Comparison of ENCODE assay signal across 2 cellular contexts in the genomic region with DNA sequence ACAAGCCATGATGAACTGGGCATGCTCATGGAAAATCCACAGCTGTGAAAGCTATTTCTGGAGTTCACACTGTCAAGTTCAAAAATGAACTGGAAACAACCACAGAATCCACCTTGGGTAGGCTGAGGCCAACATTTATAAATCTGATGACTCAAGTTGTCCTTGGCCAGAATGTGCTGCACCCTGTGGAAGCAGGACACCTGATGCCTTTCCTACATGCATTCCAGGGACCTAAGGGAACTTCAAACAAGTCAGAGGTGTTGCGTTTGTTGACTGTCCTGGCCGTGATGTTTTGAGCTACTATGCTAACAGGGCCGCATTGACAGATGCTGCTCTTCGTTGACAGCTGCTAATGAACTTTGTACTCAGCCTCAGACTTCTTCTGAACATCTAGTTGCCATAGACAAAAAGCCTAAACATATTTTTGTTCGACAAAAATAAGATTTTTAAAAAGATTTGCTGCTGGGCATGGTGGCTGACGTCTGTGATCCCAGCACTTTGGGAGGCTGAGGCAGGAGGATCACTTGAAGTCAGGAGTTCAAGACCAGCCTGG.
A peak's percentile ranks its signal among the peaks of the same experiment; 100 is the strongest.
TF ChIP-seq lines count a peak whose summit lies in the region.

No MANE protein-coding gene starts in this region.

TF ChIP-seq in K562, 482 proteins besides CTCF, POLR2A, EP300 and RAD21:
- TF ChIP-seq ZBTB7A (IDR thresholded peaks at IDR 0.05; ENCODE audit: borderline replicate concordance, control insufficient read depth, low read depth, low read length), result no peak
- peak in 1 of 2 experiments; percentile 47; a peak in 1 of 4 replicates for TF ChIP-seq NRF1 (conservative IDR thresholded peaks at IDR 0.05 in 1 of 2, IDR thresholded peaks at IDR 0.05 in 1 of 2)
- no peak for TF ChIP-seq STAT5B (CRISPR knock-in tag; IDR thresholded peaks at IDR 0.05)
- TF ChIP-seq GATAD2B (IDR thresholded peaks at IDR 0.05; ENCODE audit: borderline replicate concordance), result no peak
- no peak for TF ChIP-seq BRCA1 (IDR thresholded peaks at IDR 0.05)
- TF ChIP-seq BRCA1 (CRISPR knock-in tag; IDR thresholded peaks at IDR 0.05), result no peak
- TF ChIP-seq, protein P1, sequence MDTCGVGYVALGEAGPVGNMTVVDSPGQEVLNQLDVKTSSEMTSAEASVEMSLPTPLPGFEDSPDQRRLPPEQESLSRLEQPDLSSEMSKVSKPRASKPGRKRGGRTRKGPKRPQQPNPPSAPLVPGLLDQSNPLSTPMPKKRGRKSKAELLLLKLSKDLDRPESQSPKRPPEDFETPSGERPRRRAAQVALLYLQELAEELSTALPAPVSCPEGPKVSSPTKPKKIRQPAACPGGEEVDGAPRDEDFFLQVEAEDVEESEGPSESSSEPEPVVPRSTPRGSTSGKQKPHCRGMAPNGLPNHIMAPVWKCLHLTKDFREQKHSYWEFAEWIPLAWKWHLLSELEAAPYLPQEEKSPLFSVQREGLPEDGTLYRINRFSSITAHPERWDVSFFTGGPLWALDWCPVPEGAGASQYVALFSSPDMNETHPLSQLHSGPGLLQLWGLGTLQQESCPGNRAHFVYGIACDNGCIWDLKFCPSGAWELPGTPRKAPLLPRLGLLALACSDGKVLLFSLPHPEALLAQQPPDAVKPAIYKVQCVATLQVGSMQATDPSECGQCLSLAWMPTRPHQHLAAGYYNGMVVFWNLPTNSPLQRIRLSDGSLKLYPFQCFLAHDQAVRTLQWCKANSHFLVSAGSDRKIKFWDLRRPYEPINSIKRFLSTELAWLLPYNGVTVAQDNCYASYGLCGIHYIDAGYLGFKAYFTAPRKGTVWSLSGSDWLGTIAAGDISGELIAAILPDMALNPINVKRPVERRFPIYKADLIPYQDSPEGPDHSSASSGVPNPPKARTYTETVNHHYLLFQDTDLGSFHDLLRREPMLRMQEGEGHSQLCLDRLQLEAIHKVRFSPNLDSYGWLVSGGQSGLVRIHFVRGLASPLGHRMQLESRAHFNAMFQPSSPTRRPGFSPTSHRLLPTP (IDR thresholded peaks at IDR 0.05; ENCODE audit: borderline replicate concordance, extremely low read depth, insufficient read length), result no peak
TF ChIP-seq in K562: peak in this region for 1.

TF ChIP-seq in HepG2, 621 proteins besides CTCF, POLR2A, EP300 and RAD21 (continues in another document):
- TF ChIP-seq RAD51 (IDR thresholded peaks at IDR 0.05; ENCODE audit: borderline replicate concordance), result no peak
- TF ChIP-seq ZNF670 (CRISPR knock-in tag; IDR thresholded peaks at IDR 0.05; ENCODE audit: borderline replicate concordance), result 0 out of 2 replicates have a peak, but pooled peaks have one; percentile 22
- TF ChIP-seq, protein P2, sequence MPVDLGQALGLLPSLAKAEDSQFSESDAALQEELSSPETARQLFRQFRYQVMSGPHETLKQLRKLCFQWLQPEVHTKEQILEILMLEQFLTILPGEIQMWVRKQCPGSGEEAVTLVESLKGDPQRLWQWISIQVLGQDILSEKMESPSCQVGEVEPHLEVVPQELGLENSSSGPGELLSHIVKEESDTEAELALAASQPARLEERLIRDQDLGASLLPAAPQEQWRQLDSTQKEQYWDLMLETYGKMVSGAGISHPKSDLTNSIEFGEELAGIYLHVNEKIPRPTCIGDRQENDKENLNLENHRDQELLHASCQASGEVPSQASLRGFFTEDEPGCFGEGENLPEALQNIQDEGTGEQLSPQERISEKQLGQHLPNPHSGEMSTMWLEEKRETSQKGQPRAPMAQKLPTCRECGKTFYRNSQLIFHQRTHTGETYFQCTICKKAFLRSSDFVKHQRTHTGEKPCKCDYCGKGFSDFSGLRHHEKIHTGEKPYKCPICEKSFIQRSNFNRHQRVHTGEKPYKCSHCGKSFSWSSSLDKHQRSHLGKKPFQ (CRISPR knock-in tag; IDR thresholded peaks at IDR 0.05; ENCODE audit: insufficient replicate concordance), result peak; percentile 86
- no peak for TF ChIP-seq ZFP36L2 (CRISPR knock-in tag; IDR thresholded peaks at IDR 0.05)
- no peak for TF ChIP-seq ZNF496 (CRISPR knock-in tag; IDR thresholded peaks at IDR 0.05; ENCODE audit: insufficient replicate concordance)
- TF ChIP-seq ZNF225 (CRISPR knock-in tag; IDR thresholded peaks at IDR 0.05), result no peak
- peak; percentile 93 for TF ChIP-seq ZSCAN9 (CRISPR knock-in tag; IDR thresholded peaks at IDR 0.05; ENCODE audit: borderline replicate concordance)
- TF ChIP-seq MED13 (CRISPR knock-in tag; IDR thresholded peaks at IDR 0.05), result peak; percentile 88
- no peak for TF ChIP-seq NONO (IDR thresholded peaks at IDR 0.05)
- peak; percentile 82 for TF ChIP-seq NONO (CRISPR knock-in tag; conservative IDR thresholded peaks at IDR 0.05)
- TF ChIP-seq SRSF9 (IDR thresholded peaks at IDR 0.05; ENCODE audit: borderline replicate concordance, insufficient read depth, low read depth, low read length, poor library complexity, severe bottlenecking), result no peak
- TF ChIP-seq ZNF772 (CRISPR knock-in tag; IDR thresholded peaks at IDR 0.05), result peak; percentile 66; the same call in 1 of the 2 replicates
- 0 out of 2 replicates have a peak, but pooled peaks have one; percentile 54 for TF ChIP-seq MTA1 (CRISPR knock-in tag; IDR thresholded peaks at IDR 0.05; ENCODE audit: borderline replicate concordance)
- TF ChIP-seq, protein P3, sequence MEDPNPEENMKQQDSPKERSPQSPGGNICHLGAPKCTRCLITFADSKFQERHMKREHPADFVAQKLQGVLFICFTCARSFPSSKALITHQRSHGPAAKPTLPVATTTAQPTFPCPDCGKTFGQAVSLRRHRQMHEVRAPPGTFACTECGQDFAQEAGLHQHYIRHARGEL (CRISPR knock-in tag; IDR thresholded peaks at IDR 0.05), result no peak
- TF ChIP-seq RFXAP (CRISPR knock-in tag; IDR thresholded peaks at IDR 0.05; ENCODE audit: borderline replicate concordance), result peak; percentile 78
- 0 out of 2 replicates have a peak, but pooled peaks have one; percentile 3 for TF ChIP-seq IRX3 (CRISPR knock-in tag; IDR thresholded peaks at IDR 0.05; ENCODE audit: borderline replicate concordance, low read depth)
- TF ChIP-seq, protein P4, sequence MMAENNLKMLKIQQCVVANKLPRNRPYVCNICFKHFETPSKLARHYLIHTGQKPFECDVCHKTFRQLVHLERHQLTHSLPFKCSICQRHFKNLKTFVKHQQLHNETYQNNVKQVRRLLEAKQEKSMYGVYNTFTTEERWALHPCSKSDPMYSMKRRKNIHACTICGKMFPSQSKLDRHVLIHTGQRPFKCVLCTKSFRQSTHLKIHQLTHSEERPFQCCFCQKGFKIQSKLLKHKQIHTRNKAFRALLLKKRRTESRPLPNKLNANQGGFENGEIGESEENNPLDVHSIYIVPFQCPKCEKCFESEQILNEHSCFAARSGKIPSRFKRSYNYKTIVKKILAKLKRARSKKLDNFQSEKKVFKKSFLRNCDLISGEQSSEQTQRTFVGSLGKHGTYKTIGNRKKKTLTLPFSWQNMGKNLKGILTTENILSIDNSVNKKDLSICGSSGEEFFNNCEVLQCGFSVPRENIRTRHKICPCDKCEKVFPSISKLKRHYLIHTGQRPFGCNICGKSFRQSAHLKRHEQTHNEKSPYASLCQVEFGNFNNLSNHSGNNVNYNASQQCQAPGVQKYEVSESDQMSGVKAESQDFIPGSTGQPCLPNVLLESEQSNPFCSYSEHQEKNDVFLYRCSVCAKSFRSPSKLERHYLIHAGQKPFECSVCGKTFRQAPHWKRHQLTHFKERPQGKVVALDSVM (CRISPR knock-in tag; IDR thresholded peaks at IDR 0.05), result peak; percentile 90
- no peak for TF ChIP-seq PAWR (CRISPR knock-in tag; IDR thresholded peaks at IDR 0.05; ENCODE audit: borderline replicate concordance)
- no peak for TF ChIP-seq SYNCRIP (IDR thresholded peaks at IDR 0.05; ENCODE audit: insufficient read depth, low read depth, low read length)
- TF ChIP-seq ISX (CRISPR knock-in tag; conservative IDR thresholded peaks at IDR 0.05), result no peak
- no peak for TF ChIP-seq ZNF562 (CRISPR knock-in tag; IDR thresholded peaks at IDR 0.05; ENCODE audit: borderline replicate concordance)
- no peak for TF ChIP-seq HNRNPH1 (optimal IDR thresholded peaks at IDR 0.05; ENCODE audit: low read depth, low read length)
- TF ChIP-seq ZNF816 (CRISPR knock-in tag; IDR thresholded peaks at IDR 0.05; ENCODE audit: borderline replicate concordance), result peak; percentile 36; the same call in 1 of the 2 replicates
- peak; percentile 66; the same call in 1 of the 2 replicates for TF ChIP-seq ZNF747 (CRISPR knock-in tag; IDR thresholded peaks at IDR 0.05; ENCODE audit: borderline replicate concordance)
- peak; percentile 94 for TF ChIP-seq ZNF331 (CRISPR knock-in tag; IDR thresholded peaks at IDR 0.05)
- TF ChIP-seq TCF7 (IDR thresholded peaks at IDR 0.05; ENCODE audit: low read depth), result peak; percentile 94
- no peak for TF ChIP-seq HNRNPK (IDR thresholded peaks at IDR 0.05; ENCODE audit: low read depth, low read length, poor library complexity, severe bottlenecking)
- TF ChIP-seq, protein P5, sequence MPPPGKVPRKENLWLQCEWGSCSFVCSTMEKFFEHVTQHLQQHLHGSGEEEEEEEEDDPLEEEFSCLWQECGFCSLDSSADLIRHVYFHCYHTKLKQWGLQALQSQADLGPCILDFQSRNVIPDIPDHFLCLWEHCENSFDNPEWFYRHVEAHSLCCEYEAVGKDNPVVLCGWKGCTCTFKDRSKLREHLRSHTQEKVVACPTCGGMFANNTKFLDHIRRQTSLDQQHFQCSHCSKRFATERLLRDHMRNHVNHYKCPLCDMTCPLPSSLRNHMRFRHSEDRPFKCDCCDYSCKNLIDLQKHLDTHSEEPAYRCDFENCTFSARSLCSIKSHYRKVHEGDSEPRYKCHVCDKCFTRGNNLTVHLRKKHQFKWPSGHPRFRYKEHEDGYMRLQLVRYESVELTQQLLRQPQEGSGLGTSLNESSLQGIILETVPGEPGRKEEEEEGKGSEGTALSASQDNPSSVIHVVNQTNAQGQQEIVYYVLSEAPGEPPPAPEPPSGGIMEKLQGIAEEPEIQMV (CRISPR knock-in tag; IDR thresholded peaks at IDR 0.05; ENCODE audit: low read depth), result peak; percentile 78
- peak; percentile 53; the same call in 1 of the 2 replicates for TF ChIP-seq ZNF563 (CRISPR knock-in tag; IDR thresholded peaks at IDR 0.05)
- TF ChIP-seq ZNF205 (CRISPR knock-in tag; IDR thresholded peaks at IDR 0.05), result peak; percentile 94
- TF ChIP-seq NKX3-1 (CRISPR knock-in tag; IDR thresholded peaks at IDR 0.05), result no peak; the same call in 1 of the 2 replicates
- no peak for TF ChIP-seq SATB2 (CRISPR knock-in tag; IDR thresholded peaks at IDR 0.05)
- peak; percentile 93; the same call in 1 of the 2 replicates for TF ChIP-seq NCOR1 (IDR thresholded peaks at IDR 0.05; ENCODE audit: borderline replicate concordance, low read length)
- TF ChIP-seq RBFOX2 (IDR thresholded peaks at IDR 0.05; ENCODE audit: low read depth, low read length), result peak; percentile 37; the same call in 1 of the 2 replicates
- TF ChIP-seq, protein P6, sequence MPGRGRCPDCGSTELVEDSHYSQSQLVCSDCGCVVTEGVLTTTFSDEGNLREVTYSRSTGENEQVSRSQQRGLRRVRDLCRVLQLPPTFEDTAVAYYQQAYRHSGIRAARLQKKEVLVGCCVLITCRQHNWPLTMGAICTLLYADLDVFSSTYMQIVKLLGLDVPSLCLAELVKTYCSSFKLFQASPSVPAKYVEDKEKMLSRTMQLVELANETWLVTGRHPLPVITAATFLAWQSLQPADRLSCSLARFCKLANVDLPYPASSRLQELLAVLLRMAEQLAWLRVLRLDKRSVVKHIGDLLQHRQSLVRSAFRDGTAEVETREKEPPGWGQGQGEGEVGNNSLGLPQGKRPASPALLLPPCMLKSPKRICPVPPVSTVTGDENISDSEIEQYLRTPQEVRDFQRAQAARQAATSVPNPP (CRISPR knock-in tag; IDR thresholded peaks at IDR 0.05), result 0 out of 2 replicates have a peak, but pooled peaks have one; percentile 77
- TF ChIP-seq TBL1XR1 (IDR thresholded peaks at IDR 0.05; ENCODE audit: borderline replicate concordance, low read length, partially characterized antibody), result peak; percentile 98
- TF ChIP-seq ZFP82 (CRISPR knock-in tag; IDR thresholded peaks at IDR 0.05; ENCODE audit: borderline replicate concordance), result no peak
- TF ChIP-seq HHEX (CRISPR knock-in tag; IDR thresholded peaks at IDR 0.05), result peak; percentile 46; the same call in 1 of the 2 replicates
- TF ChIP-seq, protein P7, sequence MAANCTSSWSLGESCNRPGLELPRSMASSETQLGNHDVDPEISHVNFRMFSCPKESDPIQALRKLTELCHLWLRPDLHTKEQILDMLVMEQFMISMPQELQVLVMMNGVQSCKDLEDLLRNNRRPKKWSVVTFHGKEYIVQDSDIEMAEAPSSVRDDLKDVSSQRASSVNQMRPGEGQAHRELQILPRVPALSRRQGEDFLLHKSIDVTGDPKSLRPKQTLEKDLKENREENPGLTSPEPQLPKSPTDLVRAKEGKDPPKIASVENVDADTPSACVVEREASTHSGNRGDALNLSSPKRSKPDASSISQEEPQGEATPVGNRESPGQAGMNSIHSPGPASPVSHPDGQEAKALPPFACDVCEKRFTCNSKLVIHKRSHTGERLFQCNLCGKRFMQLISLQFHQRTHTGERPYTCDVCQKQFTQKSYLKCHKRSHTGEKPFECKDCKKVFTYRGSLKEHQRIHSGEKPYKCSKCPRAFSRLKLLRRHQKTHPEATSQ (CRISPR knock-in tag; IDR thresholded peaks at IDR 0.05; ENCODE audit: borderline replicate concordance), result peak; percentile 69; the same call in 1 of the 2 replicates
- no peak for TF ChIP-seq ZSCAN20 (CRISPR knock-in tag; IDR thresholded peaks at IDR 0.05; ENCODE audit: borderline replicate concordance)
- TF ChIP-seq, protein P8, sequence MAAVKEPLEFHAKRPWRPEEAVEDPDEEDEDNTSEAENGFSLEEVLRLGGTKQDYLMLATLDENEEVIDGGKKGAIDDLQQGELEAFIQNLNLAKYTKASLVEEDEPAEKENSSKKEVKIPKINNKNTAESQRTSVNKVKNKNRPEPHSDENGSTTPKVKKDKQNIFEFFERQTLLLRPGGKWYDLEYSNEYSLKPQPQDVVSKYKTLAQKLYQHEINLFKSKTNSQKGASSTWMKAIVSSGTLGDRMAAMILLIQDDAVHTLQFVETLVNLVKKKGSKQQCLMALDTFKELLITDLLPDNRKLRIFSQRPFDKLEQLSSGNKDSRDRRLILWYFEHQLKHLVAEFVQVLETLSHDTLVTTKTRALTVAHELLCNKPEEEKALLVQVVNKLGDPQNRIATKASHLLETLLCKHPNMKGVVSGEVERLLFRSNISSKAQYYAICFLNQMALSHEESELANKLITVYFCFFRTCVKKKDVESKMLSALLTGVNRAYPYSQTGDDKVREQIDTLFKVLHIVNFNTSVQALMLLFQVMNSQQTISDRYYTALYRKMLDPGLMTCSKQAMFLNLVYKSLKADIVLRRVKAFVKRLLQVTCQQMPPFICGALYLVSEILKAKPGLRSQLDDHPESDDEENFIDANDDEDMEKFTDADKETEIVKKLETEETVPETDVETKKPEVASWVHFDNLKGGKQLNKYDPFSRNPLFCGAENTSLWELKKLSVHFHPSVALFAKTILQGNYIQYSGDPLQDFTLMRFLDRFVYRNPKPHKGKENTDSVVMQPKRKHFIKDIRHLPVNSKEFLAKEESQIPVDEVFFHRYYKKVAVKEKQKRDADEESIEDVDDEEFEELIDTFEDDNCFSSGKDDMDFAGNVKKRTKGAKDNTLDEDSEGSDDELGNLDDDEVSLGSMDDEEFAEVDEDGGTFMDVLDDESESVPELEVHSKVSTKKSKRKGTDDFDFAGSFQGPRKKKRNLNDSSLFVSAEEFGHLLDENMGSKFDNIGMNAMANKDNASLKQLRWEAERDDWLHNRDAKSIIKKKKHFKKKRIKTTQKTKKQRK (IDR thresholded peaks at IDR 0.05; ENCODE audit: low read length), result no peak
- TF ChIP-seq MAFF (IDR thresholded peaks at IDR 0.05; ENCODE audit: low read depth, low read length), result peak; percentile 90
- TF ChIP-seq, protein P9, sequence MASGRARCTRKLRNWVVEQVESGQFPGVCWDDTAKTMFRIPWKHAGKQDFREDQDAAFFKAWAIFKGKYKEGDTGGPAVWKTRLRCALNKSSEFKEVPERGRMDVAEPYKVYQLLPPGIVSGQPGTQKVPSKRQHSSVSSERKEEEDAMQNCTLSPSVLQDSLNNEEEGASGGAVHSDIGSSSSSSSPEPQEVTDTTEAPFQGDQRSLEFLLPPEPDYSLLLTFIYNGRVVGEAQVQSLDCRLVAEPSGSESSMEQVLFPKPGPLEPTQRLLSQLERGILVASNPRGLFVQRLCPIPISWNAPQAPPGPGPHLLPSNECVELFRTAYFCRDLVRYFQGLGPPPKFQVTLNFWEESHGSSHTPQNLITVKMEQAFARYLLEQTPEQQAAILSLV (CRISPR knock-in tag; IDR thresholded peaks at IDR 0.05; ENCODE audit: borderline replicate concordance), result no peak
